Comparison of ENCODE assay signal across 13 cellular contexts in genomic region chr2:64063454-64063853, GRCh38. TPM values are rescaled to one million over a fixed set of nuclear protein-coding genes. Genes with fewer than 3 reads are reported as not detected.
DNase-seq lines count a peak whose midpoint lies in the region; ATAC-seq and TF ChIP-seq lines count a peak whose summit lies in the region.
"Had no signal": no experiment of that assay in that cellular context is flagged by ENCODE, and none has a peak within 500 bp of the region (broad histone marks: within the 10 kb centered on the region; RNA-seq: fewer than 3 reads in every experiment).

No MANE protein-coding gene starts in this region.

- TF ChIP-seq CTCF in foreskin keratinocyte (conservative IDR thresholded peaks at IDR 0.05): no peak

- no peaks in the 10 kb centered on the region for H3K36me3 Mint-ChIP-seq in T-cell
- no peaks in the 10 kb centered on the region for H3K36me3 Mint-ChIP-seq in stimulated activated effector memory CD8-positive, alpha-beta T cell treated with anti-CD3 and anti-CD28 coated beads, Interleukin-12 subunit alpha, Interleukin-12 subunit beta, amount 100 ng/mL, for 72 hours

- H3K4me1 Mint-ChIP-seq in T-cell: peaks cover 31 to 37% (median 33%) of the 10 kb centered on the region in 3 donors
- H3K4me1 Mint-ChIP-seq in stimulated activated effector memory CD8-positive, alpha-beta T cell treated with anti-CD3 and anti-CD28 coated beads, Interleukin-12 subunit alpha, Interleukin-12 subunit beta, amount 100 ng/mL, for 72 hours: peaks cover 13% of the 10 kb centered on the region

- peak overlapping the region in 1 of 3 donors; percentile 9 for H3K4me3 Mint-ChIP-seq in T-cell
- H3K4me3 Mint-ChIP-seq in stimulated activated effector memory CD8-positive, alpha-beta T cell treated with anti-CD3 and anti-CD28 coated beads, Interleukin-12 subunit alpha, Interleukin-12 subunit beta, amount 100 ng/mL, for 72 hours: no peak overlapping the region
- H3K4me3 Mint-ChIP-seq: activated CD8-positive, alpha-beta T cell treated with anti-CD3 and anti-CD28 coated beads, Interleukin-2, amount 10 ng/mL, durations not matched to agents 7 days and 5 days had no signal

- peaks cover 20% of the 10 kb centered on the region for H3K4me1 ChIP-seq in foreskin keratinocyte

- POLR2A ChIA-PET in T-cell (lab: Charles Lee): no interaction called here

- no peaks in the 10 kb centered on the region for H3K27me3 ChIP-seq in foreskin keratinocyte

- CTCF ChIA-PET in T-cell (lab: Charles Lee): interaction anchor here in 1 of 2 donors (0.6 to 1.5 kb wide), 2 partner anchors 264 to 446 kb away, joined by 5 to 6 read pairs; no protein-coding TSS in a partner anchor

- ATAC-seq in T-cell (replicated peaks in 1 of 4) (no peak), foreskin keratinocyte (no peak), HG03097 (IDR thresholded peaks at IDR 0.05; ENCODE audit: low FRiP score, unreplicated experiment) (no peak), HG03520 (IDR thresholded peaks at IDR 0.05; ENCODE audit: unreplicated experiment) (no peak)
- no peak for ATAC-seq in stimulated activated effector memory CD8-positive, alpha-beta T cell treated with anti-CD3 and anti-CD28 coated beads, Interleukin-12 subunit alpha, Interleukin-12 subunit beta, amount 100 ng/mL, for 72 hours
- ATAC-seq: activated CD8-positive, alpha-beta T cell treated with anti-CD3 and anti-CD28 coated beads, Interleukin-2, amount 10 ng/mL, durations not matched to agents 7 days and 5 days had no signal

- no peaks in the 10 kb centered on the region for H3K27me3 Mint-ChIP-seq in T-cell
- H3K27me3 Mint-ChIP-seq: IgD-negative memory B cell had no signal

- H3K27ac Mint-ChIP-seq in T-cell: peak overlapping the region; percentile 77 to 79
- peak overlapping the region; percentile 2 for H3K27ac Mint-ChIP-seq in stimulated activated effector memory CD8-positive, alpha-beta T cell treated with anti-CD3 and anti-CD28 coated beads, Interleukin-12 subunit alpha, Interleukin-12 subunit beta, amount 100 ng/mL, for 72 hours

- H3K27ac ChIP-seq in foreskin keratinocyte: peak overlapping the region; percentile 25

- peak; percentile 11 for DNase-seq in NCI-H146 (lab: John Stamatoyannopoulos, UW)
- DNase-seq in NCI-H146 treated with DMSO at 0.1 percent for 48 hours (lab: John Stamatoyannopoulos, UW; ENCODE audit: unreplicated experiment): no peak
- DNase-seq in T-cell: no peak
- DNase-seq in foreskin keratinocyte: no peak
- DNase-seq in stimulated activated effector memory CD8-positive, alpha-beta T cell treated with anti-CD3 and anti-CD28 coated beads, Interleukin-12 subunit alpha, Interleukin-12 subunit beta, amount 100 ng/mL, for 72 hours (ENCODE audit: low spot score in 2 of 2): no peak
- no peak for DNase-seq in SK-N-DZ (ENCODE audit: low spot score)
- DNase-seq: activated CD8-positive, alpha-beta T cell treated with anti-CD3 and anti-CD28 coated beads, Interleukin-2, amount 10 ng/mL, durations not matched to agents 7 days and 5 days; DND-41; midbrain; NCI-H2227 treated with DMSO at 0.1 percent for 48 hours had no signal

- H3K9me3 Mint-ChIP-seq in T-cell: no peaks in the 10 kb centered on the region
- H3K9me3 Mint-ChIP-seq in stimulated activated effector memory CD8-positive, alpha-beta T cell treated with anti-CD3 and anti-CD28 coated beads, Interleukin-12 subunit alpha, Interleukin-12 subunit beta, amount 100 ng/mL, for 72 hours: no peaks in the 10 kb centered on the region
- H3K9me3 Mint-ChIP-seq: IgD-negative memory B cell had no signal

RNA-seq across cellular contexts. Expression of gene VPS54, which starts 44.2 kb away (rescaled TPM):
- 10 to 100 TPM; 12.3 to 15.1 (median 12.8) TPM for total RNA-seq in T-cell
- 23.0 and 26.3 TPM in 2 replicates for total RNA-seq in foreskin keratinocyte
- 10.8 and 15.0 TPM in 2 replicates for polyA plus RNA-seq in foreskin keratinocyte
- polyA plus RNA-seq in SK-N-DZ (2014; cell fraction: cytosol; rRNA removed): 16.5 and 19.2 TPM in 2 replicates
- polyA plus RNA-seq in SK-N-DZ (2014; cell fraction: nucleus; rRNA removed): 21.6 and 22.1 TPM in 2 replicates
